ENCODE assay signal across 9 cellular contexts in the genomic region with DNA sequence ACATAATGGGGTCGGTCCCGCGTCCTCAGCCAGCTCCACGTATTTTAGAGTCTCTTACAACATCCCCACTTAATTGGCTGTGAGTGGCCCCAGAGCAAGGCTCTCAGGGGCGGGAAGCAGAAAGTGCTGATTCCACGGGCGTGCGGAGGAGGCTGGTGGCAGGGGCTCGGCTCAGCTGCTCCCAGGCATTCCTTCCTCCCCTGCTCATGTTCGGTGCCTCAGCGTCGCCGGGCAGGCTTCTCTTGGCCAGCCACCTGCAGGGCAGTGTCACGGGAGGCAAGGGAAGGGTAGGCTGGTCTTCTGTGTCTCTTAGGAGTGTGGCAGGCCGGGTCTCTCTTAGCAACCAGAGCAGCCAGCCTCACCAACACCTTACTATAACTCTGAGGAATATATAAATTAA. TPM values are rescaled to one million over a fixed set of nuclear protein-coding genes. Genes with fewer than 3 reads are reported as not detected.
A peak's percentile ranks its signal among the peaks of the same experiment; 100 is the strongest.
DNase-seq lines count a peak whose midpoint lies in the region; ATAC-seq and TF ChIP-seq lines count a peak whose summit lies in the region.
"Had no signal": no experiment of that assay in that cellular context is flagged by ENCODE, and none has a peak within 500 bp of the region (broad histone marks: within the 10 kb centered on the region; RNA-seq: fewer than 3 reads in every experiment).

No MANE protein-coding gene starts in this region.

- no peak overlapping the region; the same call in 1 of the 2 replicates for H3K14ac ChIP-seq in H9 (ENCODE audit: insufficient read depth, low read length)

- H3K4ac ChIP-seq in H9 (ENCODE audit: low read depth, low read length): no peak overlapping the region

- H3K9ac ChIP-seq in H9 (ENCODE audit: extremely low read depth, insufficient read length, low read length) (no peak overlapping the region), duodenal mucosa (ENCODE audit: low read depth in 1 of 2, low read length in 2 of 2) (no peak overlapping the region)

- DNase-seq in H9: peak; percentile 61
- peak; percentile 51 for DNase-seq in lower lobe of right lung
- peak in 8 of 49 donors; percentile 9 to 37 (median 22) for DNase-seq in substantia nigra (lab: John Stamatoyannopoulos, UW)
- DNase-seq in GM19240 (ENCODE audit: insufficient read length, low spot score): no peak
- no peak for DNase-seq in NAMALWA (ENCODE audit: low spot score)
- DNase-seq in HT-29 (ENCODE audit: low spot score): no peak
- DNase-seq: activated gamma-delta T cell treated with Interleukin-2 at 50 U/mL for 16 hours had no signal

- H3K4me2 ChIP-seq in H9 (ENCODE audit: insufficient read depth, insufficient read length, low read length): no peak overlapping the region

- ATAC-seq in lower lobe of right lung (peak; percentile 44 to 61), HG03175 (IDR thresholded peaks at IDR 0.05; ENCODE audit: unreplicated experiment) (no peak)

- no peak overlapping the region for H2AFZ ChIP-seq in H9 (ENCODE audit: low read length)

- no peaks in the 10 kb centered on the region for H3K27me3 ChIP-seq in H9 (ENCODE audit: insufficient read depth, low read length)
- H3K27me3 ChIP-seq in duodenal mucosa (ENCODE audit: control insufficient read depth in 1 of 2, insufficient read depth in 2 of 2, low read length in 2 of 2): no peaks in the 10 kb centered on the region
- H3K27me3 ChIP-seq in lower lobe of right lung (ENCODE audit: low read depth): no peaks in the 10 kb centered on the region

- H3K79me2 ChIP-seq in H9 (ENCODE audit: insufficient read depth, low read length): no peaks in the 10 kb centered on the region

- H3K27ac ChIP-seq in H9 (ENCODE audit: insufficient read length, low read depth, low read length) (no peak overlapping the region), duodenal mucosa (ENCODE audit: low read depth, low read length) (peak overlapping the region; percentile 76), lower lobe of right lung (peak overlapping the region; percentile 78), substantia nigra (ENCODE audit: low read depth, low read length, poor library complexity, severe bottlenecking) (peak overlapping the region; percentile 68)

- H2BK12ac ChIP-seq in H9 (ENCODE audit: insufficient read length, low read depth, low read length): no peak overlapping the region

- intact Hi-C loops in lower lobe of right lung (cut with DNase I): no loop called here

- H3K36me3 Mint-ChIP-seq in H9 (ENCODE audit: insufficient read depth in 1 of 3, low read depth in 3 of 3): peaks cover 0 to 5% (median 4%) of the 10 kb centered on the region in 3 experiments; a peak in 4 of 7 replicates

- H3K4me1 Mint-ChIP-seq in H9: peaks cover 25 to 33% of the 10 kb centered on the region in 2 experiments

- no peak overlapping the region for H3K18ac ChIP-seq in H9 (ENCODE audit: insufficient read length, low read depth, low read length)

- peaks cover 3% of the 10 kb centered on the region for H3K27me3 Mint-ChIP-seq in H9 (ENCODE audit: low read depth)

- H3K4me3 ChIP-seq in duodenal mucosa (ENCODE audit: low read depth in 1 of 2, low read length in 2 of 2): peak overlapping the region; percentile 28 to 44
- H3K4me3 ChIP-seq in lower lobe of right lung: peak overlapping the region; percentile 49

- no peak overlapping the region for H4K8ac ChIP-seq in H9 (replicated peaks; ENCODE audit: insufficient read length, low read depth, low read length)

- H4K20me1 ChIP-seq in H9 (ENCODE audit: control insufficient read depth, insufficient read depth, insufficient read length): no peaks in the 10 kb centered on the region

- TF ChIP-seq CTCF in H9 (conservative IDR thresholded peaks at IDR 0.05) (no peak), lower lobe of right lung (IDR thresholded peaks at IDR 0.05) (no peak)

- H3K36me3 ChIP-seq in duodenal mucosa (ENCODE audit: control insufficient read depth in 1 of 2, insufficient read depth in 2 of 2, low read length in 2 of 2): peaks cover 3 to 4% of the 10 kb centered on the region in 2 donors
- peaks cover 6% of the 10 kb centered on the region for H3K36me3 ChIP-seq in lower lobe of right lung

- no peak overlapping the region for H3K23ac ChIP-seq in H9 (ENCODE audit: insufficient read length, low read depth, low read length)

- no peak overlapping the region for H2BK5ac ChIP-seq in H9 (ENCODE audit: insufficient read length, low read length)

- H2BK15ac ChIP-seq in H9 (ENCODE audit: low read depth, low read length): no peak overlapping the region

- no peak overlapping the region for H3K56ac ChIP-seq in H9 (ENCODE audit: insufficient read length, low read depth, low read length)

- H2AK5ac ChIP-seq in H9 (ENCODE audit: insufficient read length, low read length): no peak overlapping the region

- H3K27ac Mint-ChIP-seq in H9: peak overlapping the region in 1 of 3 experiments; percentile 30; a peak in 1 of 7 replicates

- no peaks in the 10 kb centered on the region for H3K79me1 ChIP-seq in H9 (ENCODE audit: insufficient read depth, low read depth, low read length, poor library complexity, severe bottlenecking)

- H4K5ac ChIP-seq in H9 (ENCODE audit: insufficient read length, low read depth, low read length): no peak overlapping the region

- H3K4me1 ChIP-seq in H9 (ENCODE audit: insufficient read depth, low read length): peaks cover 8% of the 10 kb centered on the region; the same call in 1 of the 2 replicates
- H3K4me1 ChIP-seq in duodenal mucosa (ENCODE audit: control insufficient read depth in 1 of 2, insufficient read depth in 2 of 2, low read length in 2 of 2): peaks cover 23 to 27% of the 10 kb centered on the region in 2 donors
- peaks cover 63% of the 10 kb centered on the region for H3K4me1 ChIP-seq in lower lobe of right lung

- H3T11ph ChIP-seq in H9 (ENCODE audit: low read length): no peak overlapping the region

- peaks cover 3% of the 10 kb centered on the region for H3K23me2 ChIP-seq in H9 (ENCODE audit: insufficient read length, low read depth, low read length, poor library complexity, severe bottlenecking)

- no peaks in the 10 kb centered on the region for H3K9me3 Mint-ChIP-seq in H9

- H3K9me3 ChIP-seq in H9 (ENCODE audit: control insufficient read depth, low read depth, low read length) (no peaks in the 10 kb centered on the region), duodenal mucosa (ENCODE audit: control insufficient read depth in 1 of 2, low read length in 2 of 2) (no peaks in the 10 kb centered on the region), lower lobe of right lung (no peaks in the 10 kb centered on the region)

- WGBS in H9 (ENCODE audit: extremely low coverage, insufficient read length, low lambda C conversion rate): no CpG with 5 or more reads among the region's 15 CpGs

- no peak overlapping the region for H2BK120ac ChIP-seq in H9 (ENCODE audit: low read depth, low read length, poor library complexity, severe bottlenecking)

- no peak overlapping the region for H4K91ac ChIP-seq in H9 (ENCODE audit: insufficient read length, low read depth, low read length)

- no peak overlapping the region for H3K4me3 Mint-ChIP-seq in H9

- no peak overlapping the region for H2BK20ac ChIP-seq in H9 (ENCODE audit: low read depth, low read length, poor library complexity, severe bottlenecking)

RNA-seq across cellular contexts. Expression of gene IL15RA, which starts 33.8 kb away (rescaled TPM):
- total RNA-seq in H9 (2021): 0.18 and 0.31 TPM in 2 replicates
- 28.5 TPM for total RNA-seq in lower lobe of right lung
- total RNA-seq in HT-29 (2014; rRNA removed; shearing (Covaris generic)): 12.4 and 14.1 TPM in 2 replicates

RNA-seq across cellular contexts. Expression of gene FBH1, which starts 53.5 kb away (rescaled TPM):
- total RNA-seq in H9 (2021): 50.8 and 52.2 TPM in 2 replicates
- total RNA-seq in lower lobe of right lung: 64.7 TPM
- 63.0 and 85.9 TPM in 2 replicates for total RNA-seq in HT-29 (2014; rRNA removed; shearing (Covaris generic))

RNA-seq across cellular contexts. Expression of gene ANKRD16, which starts 53.8 kb away (rescaled TPM):
- total RNA-seq in H9 (2021) (9.2 and 11.4 TPM in 2 replicates), lower lobe of right lung (5.6 TPM)
- total RNA-seq in HT-29 (2014; rRNA removed; shearing (Covaris generic)): 8.7 and 12.7 TPM in 2 replicates

Comparison
In these comparisons a context has a peak if more than half of its experiments do, and no peak if none do; other contexts are left out.
1. DNase-seq: peak in H9 (single experiment) and lower lobe of right lung (single experiment); none in GM19240 (single experiment), NAMALWA (single experiment) and HT-29 (single experiment).
2. RNA of gene IL15RA, which starts 33.8 kb away (total RNA-seq): 28.5 TPM in lower lobe of right lung (single experiment) and 12.4 to 14.1 TPM in HT-29; 0.18 to 0.31 TPM in H9; every median in the first group is over 10 times any median in the second.